In the genomic region with DNA sequence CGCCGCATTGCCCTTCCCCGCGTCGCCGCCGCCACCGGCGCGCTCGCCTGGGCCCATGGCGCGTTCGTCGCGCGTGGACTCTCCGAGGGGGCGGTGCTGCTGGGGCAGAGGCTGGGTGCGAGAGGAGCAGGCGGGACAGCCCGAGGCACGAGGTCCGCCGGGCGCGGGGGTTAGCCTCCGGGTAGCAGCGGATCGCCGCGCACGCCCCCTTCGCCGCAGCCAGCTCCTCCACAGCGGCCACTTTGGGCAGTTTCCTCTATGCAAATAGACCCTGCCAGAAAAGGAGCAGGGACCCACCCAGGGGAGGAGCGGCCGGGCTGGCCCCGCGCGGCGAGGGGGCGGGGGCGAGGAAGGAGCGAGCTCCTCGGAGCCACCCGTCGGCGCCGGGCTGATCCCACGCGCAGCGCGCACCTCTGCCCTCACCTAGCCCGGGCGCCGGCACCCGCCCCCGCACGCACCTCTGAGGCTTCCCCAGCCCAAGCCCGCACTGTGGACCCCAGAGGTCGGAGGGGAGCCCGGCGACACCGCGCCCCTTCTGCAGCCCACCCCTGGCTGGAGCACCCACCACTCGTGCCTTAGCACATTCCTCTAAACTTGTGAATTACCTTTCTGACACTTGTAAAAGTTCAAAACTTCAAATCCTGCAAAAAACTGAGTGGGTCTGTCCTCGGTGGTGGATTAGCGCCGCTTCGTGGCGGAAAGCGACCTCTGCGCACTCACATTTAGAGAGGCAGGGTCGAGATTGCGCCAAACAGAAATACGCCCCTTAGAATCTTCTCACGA, we compare ENCODE assay signal across 8 cellular contexts. TPM values are rescaled to one million over a fixed set of nuclear protein-coding genes. Genes with fewer than 3 reads are reported as not detected.
DNase-seq lines count a peak whose midpoint lies in the region; ATAC-seq and TF ChIP-seq lines count a peak whose summit lies in the region.

A gene (minus strand): TSS at position 253 of the 783 bp plus-strand sequence.

- H3K4me1 ChIP-seq in stomach smooth muscle (ENCODE audit: control insufficient read depth, insufficient read depth, low read length): peaks cover 29% of the 10 kb centered on the region
- no peaks in the 10 kb centered on the region for H3K4me1 ChIP-seq in SJCRH30

- CTCF ChIA-PET in activated CD8-positive, alpha-beta memory T cell treated with anti-CD3 and anti-CD28 coated beads, Interleukin-2, amount 10 ng/mL, durations not matched to agents 7 days and 5 days (lab: Charles Lee): interaction anchor here (0.6 to 1.8 kb wide), 3 partner anchors 9 to 36 kb away, joined by 3 to 4 read pairs (median 3); no protein-coding TSS in a partner anchor

- peak within 1 kb of the TSS; percentile 16 for H3K4me3 Mint-ChIP-seq in activated CD8-positive, alpha-beta memory T cell treated with anti-CD3 and anti-CD28 coated beads, Interleukin-2, amount 10 ng/mL, durations not matched to agents 7 days and 5 days

- H3K9me3 ChIP-seq in stomach smooth muscle (ENCODE audit: control insufficient read depth in 2 of 2, low read length in 2 of 2): no peaks in the 10 kb centered on the region
- H3K9me3 ChIP-seq in SJCRH30 (replicated peaks): peaks cover 6% of the 10 kb centered on the region

- peaks cover 4 to 11% of the 10 kb centered on the region in 2 donors for H3K27me3 ChIP-seq in stomach smooth muscle (ENCODE audit: control insufficient read depth in 1 of 2, insufficient read depth in 2 of 2, low read length in 2 of 2)
- no peaks in the 10 kb centered on the region for H3K27me3 ChIP-seq in SJCRH30

- peak; percentile 69 for ATAC-seq in activated CD8-positive, alpha-beta memory T cell treated with anti-CD3 and anti-CD28 coated beads, Interleukin-2, amount 10 ng/mL, durations not matched to agents 7 days and 5 days
- ATAC-seq in GM18868 (IDR thresholded peaks at IDR 0.05; ENCODE audit: unreplicated experiment): no peak

- peak within 1 kb of the TSS in 1 of 2 donors; percentile 47 for H3K9ac ChIP-seq in stomach smooth muscle (ENCODE audit: low read length in 2 of 2)

- peaks cover 15% of the 10 kb centered on the region for H3K36me3 Mint-ChIP-seq in activated CD8-positive, alpha-beta memory T cell treated with anti-CD3 and anti-CD28 coated beads, Interleukin-2, amount 10 ng/mL, durations not matched to agents 7 days and 5 days

- H3K4me3 ChIP-seq in GM12875 (ENCODE audit: low read depth, low read length) (no peak within 1 kb of the TSS), epithelial cell of proximal tubule (ENCODE audit: low read depth, low read length) (peak within 1 kb of the TSS; percentile 50), stomach smooth muscle (ENCODE audit: low read length in 2 of 2) (peak within 1 kb of the TSS; percentile 13 to 73), SJCRH30 (no peak within 1 kb of the TSS)

- peaks cover 5% of the 10 kb centered on the region for H3K4me1 Mint-ChIP-seq in activated CD8-positive, alpha-beta memory T cell treated with anti-CD3 and anti-CD28 coated beads, Interleukin-2, amount 10 ng/mL, durations not matched to agents 7 days and 5 days

- TF ChIP-seq CTCF in GM12875 (IDR thresholded peaks at IDR 0.05; ENCODE audit: borderline replicate concordance, insufficient read depth, low read depth, low read length) (peak; percentile 12; the same call in 1 of the 2 replicates), epithelial cell of proximal tubule (conservative IDR thresholded peaks at IDR 0.05; ENCODE audit: low read depth, low read length) (peak; percentile 98)

- no peak within 1 kb of the TSS for H3K27ac Mint-ChIP-seq in activated CD8-positive, alpha-beta memory T cell treated with anti-CD3 and anti-CD28 coated beads, Interleukin-2, amount 10 ng/mL, durations not matched to agents 7 days and 5 days

- peak; percentile 61 for DNase-seq in MV-4-11 (lab: John Stamatoyannopoulos, UW)
- DNase-seq in activated CD8-positive, alpha-beta memory T cell treated with anti-CD3 and anti-CD28 coated beads, Interleukin-2, amount 10 ng/mL, durations not matched to agents 7 days and 5 days: peak; percentile 45
- peak; percentile 22 for DNase-seq in epithelial cell of proximal tubule (ENCODE audit: low read depth)
- peak; percentile 23 for DNase-seq in midbrain (lab: John Stamatoyannopoulos, UW)
- DNase-seq in SJCRH30: no peak

- peaks cover 52% of the 10 kb centered on the region for H3K27me3 Mint-ChIP-seq in activated CD8-positive, alpha-beta memory T cell treated with anti-CD3 and anti-CD28 coated beads, Interleukin-2, amount 10 ng/mL, durations not matched to agents 7 days and 5 days

- H3K9me3 Mint-ChIP-seq in activated CD8-positive, alpha-beta memory T cell treated with anti-CD3 and anti-CD28 coated beads, Interleukin-2, amount 10 ng/mL, durations not matched to agents 7 days and 5 days (ENCODE audit: low read depth): peaks cover 13% of the 10 kb centered on the region

- H3K36me3 ChIP-seq in stomach smooth muscle (ENCODE audit: control insufficient read depth in 2 of 2, insufficient read depth in 2 of 2, low read length in 2 of 2): peaks cover 0 to 2% of the 10 kb centered on the region in 2 donors
- H3K36me3 ChIP-seq in SJCRH30: no peaks in the 10 kb centered on the region

- H3K27ac ChIP-seq in stomach smooth muscle (ENCODE audit: low read length) (peak within 1 kb of the TSS; percentile 11), SJCRH30 (no peak within 1 kb of the TSS)

RNA-seq across cellular contexts. Expression of the gene that starts here (rescaled TPM):
- under 1 TPM; 0.18 to 0.19 TPM for total RNA-seq in activated CD8-positive, alpha-beta memory T cell treated with anti-CD3 and anti-CD28 coated beads, Interleukin-2, amount 10 ng/mL, durations not matched to agents 7 days and 5 days
- total RNA-seq in epithelial cell of proximal tubule: not detected in 2 replicates
- total RNA-seq in SJCRH30 (2014; rRNA removed; shearing (Covaris generic)): not detected in 2 replicates

Comparison
In these comparisons a context has a peak if more than half of its experiments do, and no peak if none do; other contexts are left out.
1. Peak in DNase-seq and ATAC-seq in activated CD8-positive, alpha-beta memory T cell treated with anti-CD3 and anti-CD28 coated beads, Interleukin-2, amount 10 ng/mL, durations not matched to agents 7 days and 5 days; RNA of the gene not detected or under 1 TPM.
2. Peak in DNase-seq and H3K4me3 ChIP-seq in epithelial cell of proximal tubule; RNA of the gene not detected or under 1 TPM.
3. H3K4me3 ChIP-seq: peak in stomach smooth muscle (2 of 2); none in GM12875 (single experiment) and SJCRH30 (single experiment).
4. DNase-seq: peak in MV-4-11 (single experiment) and midbrain (single experiment); none in SJCRH30 (0 of 2).